12 cellular contexts compared by ENCODE assay signal in genomic region chr7:111198255-111198654, GRCh38.
DNase-seq lines count a peak whose midpoint lies in the region; ATAC-seq and TF ChIP-seq lines count a peak whose summit lies in the region.
"Had no signal": no experiment of that assay in that cellular context is flagged by ENCODE, and none has a peak within 500 bp of the region (broad histone marks: within the 10 kb centered on the region; RNA-seq: fewer than 3 reads in every experiment).

No MANE protein-coding gene starts in this region.

- no peak overlapping the region for H3K27ac ChIP-seq in psoas muscle
- H3K27ac ChIP-seq: spleen, testis had no signal

- no peaks in the 10 kb centered on the region for H3K27me3 ChIP-seq in psoas muscle (ENCODE audit: insufficient read depth in 3 of 3, low read length in 2 of 3)
- H3K27me3 ChIP-seq: spleen, testis had no signal

- H3K4me3 ChIP-seq in NB4 (ENCODE audit: low read depth, low read length) (no peak overlapping the region), cardiac fibroblast (replicated peaks in 1 of 2; ENCODE audit: low read depth in 2 of 2, low read length in 2 of 2) (no peak overlapping the region), psoas muscle (no peak overlapping the region)
- H3K4me3 ChIP-seq: spleen, testis had no signal

- no peaks in the 10 kb centered on the region for H3K36me3 ChIP-seq in psoas muscle (ENCODE audit: insufficient read depth in 1 of 2, low read depth in 1 of 2)
- H3K36me3 ChIP-seq: spleen had no signal

- H3K4me1 ChIP-seq in psoas muscle, result no peaks in the 10 kb centered on the region
- H3K4me1 ChIP-seq: spleen, testis had no signal

- peak; percentile 96 for DNase-seq in EL
- DNase-seq in NB4 (ENCODE audit: low read depth), result peak; percentile 23
- DNase-seq in cardiac fibroblast (ENCODE audit: low read depth in 2 of 2), result peak; percentile 91 to 98
- DNase-seq in psoas muscle, result no peak
- DNase-seq in NCI-H2081 (lab: John Stamatoyannopoulos, UW), result no peak
- no peak for DNase-seq in inferior parietal cortex (ENCODE audit: extremely low spot score)
- DNase-seq: cerebellar nuclear complex, left colon, spleen, testis had no signal

- WGBS in psoas muscle, 3 donors, result 63 to 71% (median 64%) methylated on average over 4 of the region's 4 CpGs

- no peak for TF ChIP-seq POLR2A in NB4 (IDR thresholded peaks at IDR 0.05; ENCODE audit: extremely low read depth, insufficient read length)

- ATAC-seq in psoas muscle (peak; percentile 85 to 99 (median 96)), GM21390 (IDR thresholded peaks at IDR 0.05; ENCODE audit: unreplicated experiment) (no peak), HG02981 (IDR thresholded peaks at IDR 0.05; ENCODE audit: unreplicated experiment) (no peak)
- ATAC-seq: left colon had no signal

- H3K9me3 ChIP-seq in psoas muscle, result no peaks in the 10 kb centered on the region
- H3K9me3 ChIP-seq: testis had no signal

- intact Hi-C loops in psoas muscle (cut with DNase I), result loop anchor here in 1 of 2 donors (10.0 kb wide), 1 partner anchor 1737 kb away; a partner anchor contains a TSS

- no peak for TF ChIP-seq CTCF in NB4 (IDR thresholded peaks at IDR 0.05; ENCODE audit: low read depth, low read length)
- TF ChIP-seq CTCF in cardiac fibroblast (IDR thresholded peaks at IDR 0.05; ENCODE audit: low read depth, low read length), result no peak
- no peak for TF ChIP-seq CTCF in psoas muscle (IDR thresholded peaks at IDR 0.05)

Comparison
In these comparisons a context has a peak if more than half of its experiments do, and no peak if none do; other contexts are left out.
1. DNase-seq: peak in EL (single experiment), NB4 (single experiment) and cardiac fibroblast (2 of 2); none in psoas muscle (0 of 2), NCI-H2081 (0 of 2) and inferior parietal cortex (single experiment).
2. ATAC-seq: peak in psoas muscle (4 of 4); none in GM21390 (single experiment) and HG02981 (single experiment).